31 cellular contexts compared by ENCODE assay signal in the genomic region with DNA sequence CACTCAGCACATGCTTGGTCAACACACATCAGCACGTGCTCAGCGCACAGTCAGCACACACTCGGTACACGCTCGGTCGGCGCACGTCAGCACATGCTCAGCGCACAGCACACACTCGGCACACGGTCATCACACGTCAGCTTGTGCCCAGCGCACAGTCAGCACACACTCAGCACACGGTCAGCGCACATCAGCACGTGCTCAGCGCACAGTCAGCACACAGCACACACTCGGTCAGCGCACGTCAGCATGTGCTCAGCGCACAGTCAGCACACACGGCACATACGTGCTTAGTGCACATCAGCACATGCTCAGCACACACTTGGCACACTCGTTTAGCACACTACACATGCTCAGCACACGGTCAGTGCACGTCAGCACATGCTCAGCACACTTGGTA.
"Had no signal": no experiment of that assay in that cellular context is flagged by ENCODE, and none has a peak within 500 bp of the region (broad histone marks: within the 10 kb centered on the region; RNA-seq: fewer than 3 reads in every experiment).

No MANE protein-coding gene starts in this region.

- ATAC-seq: activated CD4-positive, CD25-positive, alpha-beta regulatory T cell treated with anti-CD3 and anti-CD28 coated beads, Interleukin-2, amount 50 U/mL, for 24 hours; effector memory CD8-positive, alpha-beta T cell; left ventricle myocardium superior; naive thymus-derived CD4-positive, alpha-beta T cell had no signal

- H3K27ac ChIP-seq: brain microvascular endothelial cell, esophagus squamous epithelium, parathyroid adenoma, right atrium auricular region, thoracic aorta, vagina, VCaP had no signal

- H3K4me3 ChIP-seq: esophagus squamous epithelium, right atrium auricular region, thoracic aorta, vagina had no signal

- H3K9ac ChIP-seq: parathyroid adenoma had no signal

- H3K9me3 Mint-ChIP-seq: activated naive CD4-positive, alpha-beta T cell treated with anti-CD3 and anti-CD28 coated beads, Interleukin-2, amount 10 ng/mL, durations not matched to agents 7 days and 5 days; activated naive CD8-positive, alpha-beta T cell treated with anti-CD3 and anti-CD28 coated beads, Interleukin-2, amount 10 ng/mL, durations not matched to agents 7 days and 5 days; effector memory CD8-positive, alpha-beta T cell; T-helper 1 cell treated with Interleukin-12 subunit alpha and Interleukin-12 subunit beta and Interleukin-4 antibody, amounts not matched to agents 30 μg/mL and 1 μg/mL, for 36 hours; type B pancreatic cell had no signal

- FAIRE-seq: astrocyte, islet of Langerhans, TTC549 had no signal

- DNase-seq: activated CD4-positive, alpha-beta T cell treated with anti-CD3 and anti-CD28 coated beads for 48 hours; activated CD4-positive, alpha-beta T cell treated with anti-CD3 and anti-CD28 coated beads, Interleukin-2, amount 50 U/mL, for 48 hours; activated CD8-positive, alpha-beta memory T cell treated with anti-CD3 and anti-CD28 coated beads for 24 hours; activated gamma-delta T cell; activated naive CD4-positive, alpha-beta T cell treated with anti-CD3 and anti-CD28 coated beads, Interleukin-2, amount 10 ng/mL, durations not matched to agents 7 days and 5 days; activated naive CD8-positive, alpha-beta T cell treated with anti-CD3 and anti-CD28 coated beads, Interleukin-2, amount 10 ng/mL, durations not matched to agents 7 days and 5 days; brain microvascular endothelial cell; cortex of kidney; effector memory CD8-positive, alpha-beta T cell; esophagus squamous epithelium; foreskin melanocyte; left ventricle myocardium superior; mammary epithelial cell; midbrain; naive thymus-derived CD4-positive, alpha-beta T cell; occipital lobe; stimulated activated CD4-positive, alpha-beta T cell treated with anti-CD3 and anti-CD28 coated beads, Interleukin-2, amount 100 ng/mL, for 48 hours; stimulated activated naive CD4-positive, alpha-beta T cell treated with Interleukin-2 at 50 U/mL for 16 hours; SW 1271; T-helper 9 cell had no signal

- H3K4me1 ChIP-seq: esophagus squamous epithelium, parathyroid adenoma, right atrium auricular region, vagina had no signal

- H3K27me3 ChIP-seq: brain microvascular endothelial cell, esophagus squamous epithelium, right atrium auricular region, vagina had no signal

- H3K27ac Mint-ChIP-seq: activated naive CD4-positive, alpha-beta T cell treated with anti-CD3 and anti-CD28 coated beads, Interleukin-2, amount 10 ng/mL, durations not matched to agents 7 days and 5 days; activated naive CD8-positive, alpha-beta T cell treated with anti-CD3 and anti-CD28 coated beads, Interleukin-2, amount 10 ng/mL, durations not matched to agents 7 days and 5 days; effector memory CD8-positive, alpha-beta T cell; naive thymus-derived CD4-positive, alpha-beta T cell; T-helper 1 cell treated with Interleukin-12 subunit alpha and Interleukin-12 subunit beta and Interleukin-4 antibody, amounts not matched to agents 30 μg/mL and 1 μg/mL, for 36 hours; type B pancreatic cell had no signal

- H3K4me1 Mint-ChIP-seq: naive thymus-derived CD4-positive, alpha-beta T cell had no signal

- H2AFZ ChIP-seq: parathyroid adenoma had no signal

- H3K79me2 ChIP-seq: parathyroid adenoma had no signal

- H3K4me3 Mint-ChIP-seq: activated naive CD4-positive, alpha-beta T cell treated with anti-CD3 and anti-CD28 coated beads, Interleukin-2, amount 10 ng/mL, durations not matched to agents 7 days and 5 days; activated naive CD8-positive, alpha-beta T cell treated with anti-CD3 and anti-CD28 coated beads, Interleukin-2, amount 10 ng/mL, durations not matched to agents 7 days and 5 days; effector memory CD8-positive, alpha-beta T cell; naive thymus-derived CD4-positive, alpha-beta T cell; T-helper 1 cell treated with Interleukin-12 subunit alpha and Interleukin-12 subunit beta and Interleukin-4 antibody, amounts not matched to agents 30 μg/mL and 1 μg/mL, for 36 hours; type B pancreatic cell had no signal

- H3K9me3 ChIP-seq: esophagus squamous epithelium, right atrium auricular region, thoracic aorta, vagina had no signal

- H3K27me3 Mint-ChIP-seq: activated naive CD4-positive, alpha-beta T cell treated with anti-CD3 and anti-CD28 coated beads, Interleukin-2, amount 10 ng/mL, durations not matched to agents 7 days and 5 days; activated naive CD8-positive, alpha-beta T cell treated with anti-CD3 and anti-CD28 coated beads, Interleukin-2, amount 10 ng/mL, durations not matched to agents 7 days and 5 days; effector memory CD8-positive, alpha-beta T cell; naive thymus-derived CD4-positive, alpha-beta T cell; type B pancreatic cell had no signal
